ENCODE assay signal across 23 cellular contexts in the genomic region with DNA sequence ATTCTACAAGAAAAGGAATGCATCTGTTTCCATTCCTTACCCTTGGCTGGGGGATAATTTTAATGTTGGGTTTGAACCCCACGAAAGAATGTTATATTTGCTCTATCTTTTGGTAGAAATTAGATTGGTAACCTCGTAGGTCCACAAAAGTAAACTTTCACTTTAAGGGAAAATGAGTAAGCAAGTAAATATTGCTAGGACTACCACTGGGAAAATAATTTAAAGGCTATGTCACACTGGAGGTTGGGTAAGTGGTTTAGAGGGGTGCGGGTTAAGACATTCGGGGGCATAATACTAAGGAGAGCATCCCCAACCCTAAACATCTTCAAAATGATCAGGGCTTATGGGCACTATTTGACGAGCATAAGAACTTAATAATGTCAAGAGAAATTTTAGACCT. TPM values are rescaled to one million over a fixed set of nuclear protein-coding genes. Genes with fewer than 3 reads are reported as not detected.
A peak's percentile ranks its signal among the peaks of the same experiment; 100 is the strongest.
DNase-seq lines count a peak whose midpoint lies in the region; FAIRE-seq and TF ChIP-seq lines count a peak whose summit lies in the region.
"Had no signal": no experiment of that assay in that cellular context is flagged by ENCODE, and none has a peak within 500 bp of the region (broad histone marks: within the 10 kb centered on the region; RNA-seq: fewer than 3 reads in every experiment).

No MANE protein-coding gene starts in this region.

- H3K9ac ChIP-seq in endocrine pancreas (ENCODE audit: control insufficient read depth, insufficient read depth, low read length) = no peak overlapping the region

- H3K27me3 ChIP-seq in endocrine pancreas (ENCODE audit: control insufficient read depth, insufficient read depth, low read length) = no peaks in the 10 kb centered on the region
- H3K27me3 ChIP-seq: esophagus muscularis mucosa, testis had no signal

- no peaks in the 10 kb centered on the region for H3K9me3 ChIP-seq in endocrine pancreas (ENCODE audit: control insufficient read depth, low read length)
- H3K9me3 ChIP-seq: esophagus muscularis mucosa, neutrophil, psoas muscle, testis had no signal

- TF ChIP-seq POLR2A in H54 (IDR thresholded peaks at IDR 0.05; ENCODE audit: low read depth, low read length) = no peak

- in situ Hi-C loops in KBM-7 (cut with MboI; ENCODE audit: low pct_unique_long_range_greater_than_20kb, low sequenced_read_pairs) = no loop called here

- peak overlapping the region; percentile 54 for H3K4me3 ChIP-seq in endocrine pancreas (ENCODE audit: control insufficient read depth, insufficient read depth, low read length)
- H3K4me3 ChIP-seq: esophagus muscularis mucosa, psoas muscle, testis had no signal

- H3K4me1 ChIP-seq in endocrine pancreas (ENCODE audit: control insufficient read depth, insufficient read depth, low read length) = peaks cover 9% of the 10 kb centered on the region
- H3K4me1 ChIP-seq: esophagus muscularis mucosa, psoas muscle, testis had no signal

- DNase-seq in H54 (ENCODE audit: insufficient read length, low spot score) (no peak), RPMI7951 (ENCODE audit: low read depth) (peak; percentile 41), urothelium cell line (ENCODE audit: low spot score) (peak; percentile 21), NCI-H524 (lab: John Stamatoyannopoulos, UW) (no peak), KBM-7 (no peak), NOMO-1 treated with DMSO at 0.1 percent for 48 hours (lab: John Stamatoyannopoulos, UW; ENCODE audit: unreplicated experiment) (no peak)
- DNase-seq: activated CD4-positive, CD25-positive, alpha-beta regulatory T cell treated with anti-CD3 and anti-CD28 coated beads, Interleukin-2, amount 50 U/mL, for 72 hours; activated CD8-positive, alpha-beta T cell treated with anti-CD3 and anti-CD28 coated beads, Interleukin-2, amount 10 ng/mL, durations not matched to agents 7 days and 5 days; amygdala; central memory CD4-positive, alpha-beta T cell; DND-41; NCI-H1417; NCI-H526; psoas muscle; small intestine; stimulated activated naive CD4-positive, alpha-beta T cell; testis had no signal

- no peaks in the 10 kb centered on the region for H3K36me3 ChIP-seq in endocrine pancreas (ENCODE audit: control insufficient read depth, insufficient read depth, low read length)
- H3K36me3 ChIP-seq: esophagus muscularis mucosa, neutrophil had no signal

- FAIRE-seq in H54 (lab: Jason Lieb, UNC) (peak; percentile 96), urothelium cell line (lab: Jason Lieb, UNC) (no peak)
- FAIRE-seq: H1, small intestine had no signal

RNA-seq across cellular contexts. Expression of gene GCG, which starts 5.1 kb away (rescaled TPM):
- 0.24 and 0.39 TPM in 2 replicates for total RNA-seq in RPMI7951 (2014; rRNA removed; shearing (Covaris generic))
- total RNA-seq: activated CD8-positive, alpha-beta T cell treated with anti-CD3 and anti-CD28 coated beads, Interleukin-2, amount 10 ng/mL, durations not matched to agents 7 days and 5 days; esophagus muscularis mucosa; H1; kidney epithelial cell; lung microvascular endothelial cell; psoas muscle; testis had no signal

Comparison
In these comparisons a context has a peak if more than half of its experiments do, and no peak if none do; other contexts are left out.
1. DNase-seq: peak in RPMI7951 (single experiment) and urothelium cell line (single experiment); none in H54 (single experiment), NCI-H524 (0 of 2), KBM-7 (single experiment) and NOMO-1 treated with DMSO at 0.1 percent for 48 hours (single experiment).